In the genomic region with DNA sequence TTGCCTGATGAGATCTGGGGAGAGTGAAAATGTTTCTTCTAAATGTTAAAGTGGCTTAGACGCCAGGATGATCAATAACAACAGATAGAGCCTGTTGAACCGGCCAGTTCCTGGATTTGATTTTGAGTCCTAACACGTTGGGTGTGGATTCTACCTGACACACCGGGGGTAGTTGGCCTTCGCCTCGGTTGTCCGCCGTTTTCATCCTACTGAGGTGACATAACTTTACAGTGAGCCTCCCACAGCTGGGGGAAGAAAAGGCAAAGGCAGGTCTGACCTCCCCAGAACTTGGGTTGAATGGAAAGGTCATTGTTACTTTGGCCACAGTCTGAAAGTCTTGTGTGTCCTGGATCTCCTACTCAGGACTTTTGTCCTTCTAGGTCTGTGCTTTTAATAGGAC, we compare ENCODE assay signal across 1 cellular context.
TF ChIP-seq lines count a peak whose summit lies in the region.

No MANE protein-coding gene starts in this region.

TF ChIP-seq in HCT116, 20 proteins besides CTCF, POLR2A, EP300 and RAD21 (continued from another document):
- TF ChIP-seq, protein P1, sequence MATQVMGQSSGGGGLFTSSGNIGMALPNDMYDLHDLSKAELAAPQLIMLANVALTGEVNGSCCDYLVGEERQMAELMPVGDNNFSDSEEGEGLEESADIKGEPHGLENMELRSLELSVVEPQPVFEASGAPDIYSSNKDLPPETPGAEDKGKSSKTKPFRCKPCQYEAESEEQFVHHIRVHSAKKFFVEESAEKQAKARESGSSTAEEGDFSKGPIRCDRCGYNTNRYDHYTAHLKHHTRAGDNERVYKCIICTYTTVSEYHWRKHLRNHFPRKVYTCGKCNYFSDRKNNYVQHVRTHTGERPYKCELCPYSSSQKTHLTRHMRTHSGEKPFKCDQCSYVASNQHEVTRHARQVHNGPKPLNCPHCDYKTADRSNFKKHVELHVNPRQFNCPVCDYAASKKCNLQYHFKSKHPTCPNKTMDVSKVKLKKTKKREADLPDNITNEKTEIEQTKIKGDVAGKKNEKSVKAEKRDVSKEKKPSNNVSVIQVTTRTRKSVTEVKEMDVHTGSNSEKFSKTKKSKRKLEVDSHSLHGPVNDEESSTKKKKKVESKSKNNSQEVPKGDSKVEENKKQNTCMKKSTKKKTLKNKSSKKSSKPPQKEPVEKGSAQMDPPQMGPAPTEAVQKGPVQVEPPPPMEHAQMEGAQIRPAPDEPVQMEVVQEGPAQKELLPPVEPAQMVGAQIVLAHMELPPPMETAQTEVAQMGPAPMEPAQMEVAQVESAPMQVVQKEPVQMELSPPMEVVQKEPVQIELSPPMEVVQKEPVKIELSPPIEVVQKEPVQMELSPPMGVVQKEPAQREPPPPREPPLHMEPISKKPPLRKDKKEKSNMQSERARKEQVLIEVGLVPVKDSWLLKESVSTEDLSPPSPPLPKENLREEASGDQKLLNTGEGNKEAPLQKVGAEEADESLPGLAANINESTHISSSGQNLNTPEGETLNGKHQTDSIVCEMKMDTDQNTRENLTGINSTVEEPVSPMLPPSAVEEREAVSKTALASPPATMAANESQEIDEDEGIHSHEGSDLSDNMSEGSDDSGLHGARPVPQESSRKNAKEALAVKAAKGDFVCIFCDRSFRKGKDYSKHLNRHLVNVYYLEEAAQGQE (IDR thresholded peaks at IDR 0.05; ENCODE audit: low read depth): no peak
- no peak for TF ChIP-seq ZFX (IDR thresholded peaks at IDR 0.05)
- TF ChIP-seq, protein P2, sequence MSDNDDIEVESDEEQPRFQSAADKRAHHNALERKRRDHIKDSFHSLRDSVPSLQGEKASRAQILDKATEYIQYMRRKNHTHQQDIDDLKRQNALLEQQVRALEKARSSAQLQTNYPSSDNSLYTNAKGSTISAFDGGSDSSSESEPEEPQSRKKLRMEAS (IDR thresholded peaks at IDR 0.05): no peak
